In the genomic region with DNA sequence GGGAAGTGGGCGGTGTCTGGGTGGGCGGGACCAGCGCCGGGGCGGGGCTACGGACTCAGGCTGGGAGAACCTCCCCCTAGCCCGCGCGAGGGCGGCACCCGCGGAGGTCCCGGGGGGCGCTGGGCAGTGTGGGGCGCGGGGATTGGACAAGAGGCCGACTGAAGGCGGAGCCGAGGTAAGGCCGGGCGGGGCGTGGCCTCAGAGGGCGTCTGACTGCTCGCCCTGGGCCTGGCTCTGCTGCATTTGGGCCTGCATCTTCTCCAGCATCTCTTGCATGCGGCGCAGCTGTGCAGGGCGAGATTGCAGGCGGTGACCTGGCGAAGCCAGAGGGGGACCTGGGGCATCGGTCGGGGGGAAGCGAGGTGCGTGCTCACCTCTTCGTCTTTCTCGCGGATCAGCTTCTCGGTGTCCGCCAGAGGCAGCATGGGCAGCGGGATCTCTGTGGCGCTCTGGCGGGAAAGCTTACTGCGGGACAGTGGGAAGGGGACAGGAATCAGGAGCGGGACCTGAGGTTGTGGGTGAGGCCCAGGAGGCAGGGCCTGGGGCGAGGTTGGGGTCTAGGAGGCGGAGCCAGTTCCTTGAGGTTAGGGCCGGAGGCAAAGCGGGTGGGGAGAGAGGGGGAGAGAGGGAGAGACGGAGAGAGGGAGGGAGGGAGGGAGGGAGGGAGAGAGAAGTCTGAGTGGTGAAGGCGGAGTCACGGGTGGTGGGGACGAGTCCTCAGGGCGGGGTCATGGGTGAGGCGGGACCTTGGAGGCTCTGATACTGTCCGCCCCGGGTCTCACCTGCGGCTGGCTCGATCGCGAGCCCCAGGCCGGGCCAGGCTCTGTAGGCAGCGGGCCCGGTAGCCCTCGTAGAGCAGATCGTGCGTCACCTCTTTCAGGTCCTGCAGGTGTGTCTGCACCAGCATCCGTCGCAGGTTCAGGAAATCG, we compare ENCODE assay signal across 8 cellular contexts. TPM values are rescaled to one million over a fixed set of nuclear protein-coding genes. Genes with fewer than 3 reads are reported as not detected.
A peak's percentile ranks its signal among the peaks of the same experiment; 100 is the strongest.
DNase-seq lines count a peak whose midpoint lies in the region; ATAC-seq and TF ChIP-seq lines count a peak whose summit lies in the region.

No MANE protein-coding gene starts in this region.

- H3K79me1 ChIP-seq in IMR-90 (ENCODE audit: low read depth in 1 of 2, low read length in 2 of 2) = peaks cover 5 to 30% of the 10 kb centered on the region in 2 experiments

- peak overlapping the region; percentile 100 for H2AK9ac ChIP-seq in IMR-90 (replicated peaks; ENCODE audit: low read depth, low read length, poor library complexity)

- H3K27ac ChIP-seq in IMR-90 (ENCODE audit: insufficient read depth, low read length) (peak overlapping the region; percentile 83), OCI-LY7 (ENCODE audit: low read depth, low read length, poor library complexity, severe bottlenecking) (peak overlapping the region; percentile 97)

- peak overlapping the region; percentile 72 for H3K9ac ChIP-seq in IMR-90 (ENCODE audit: low read depth, low read length)
- H3K9ac ChIP-seq in mucosa of stomach (ENCODE audit: low read length) = peak overlapping the region; percentile 96

- WGBS in IMR-90 (ENCODE audit: extremely low coverage in 2 of 2, insufficient read length in 1 of 2), 2 experiments = 0% methylated on average over 13 of the region's 68 CpGs; no CpG with 5 or more reads in 1 of the 2 experiments

- TF ChIP-seq RAD21 in IMR-90 (IDR thresholded peaks at IDR 0.05; ENCODE audit: low read length) = peak; percentile 28; the same call in 1 of the 2 replicates

- no peaks in the 10 kb centered on the region for H3K9me2 ChIP-seq in OCI-LY7 (ENCODE audit: insufficient read depth, low read length)

- H3K18ac ChIP-seq in IMR-90 (ENCODE audit: low read depth, low read length) = peak overlapping the region; percentile 10

- DNase-seq in DMS153 (lab: John Stamatoyannopoulos, UW) (peak; percentile 95), IMR-90 (peak; percentile 94), OCI-LY7 (ENCODE audit: low spot score) (peak; percentile 99), activated T-cell treated with anti-CD3 and anti-CD28 coated beads for 48 hours (ENCODE audit: low read depth) (peak; percentile 100), epithelial cell of proximal tubule (ENCODE audit: low read depth) (no peak)
- peak; percentile 100 for DNase-seq in stimulated activated CD8-positive, alpha-beta memory T cell treated with anti-CD3 and anti-CD28 coated beads, Interleukin-4, amount 100 ng/mL, for 48 hours

- H3K27me3 ChIP-seq in IMR-90 (ENCODE audit: control insufficient read depth, insufficient read depth, low read length) (no peaks in the 10 kb centered on the region), mucosa of stomach (ENCODE audit: control insufficient read depth, insufficient read depth, low read length) (no peaks in the 10 kb centered on the region)

- no peak overlapping the region; the same call in 1 of the 2 replicates for H2BK120ac ChIP-seq in IMR-90 (ENCODE audit: low read depth, low read length)

- peak; percentile 30; the same call in 1 of the 2 replicates for TF ChIP-seq POLR2A in IMR-90 (IDR thresholded peaks at IDR 0.05; ENCODE audit: low read depth, low read length)

- H4K91ac ChIP-seq in IMR-90 (ENCODE audit: insufficient read depth, low read depth, low read length) = peak overlapping the region; percentile 86

- H3K4me2 ChIP-seq in IMR-90 (ENCODE audit: low read depth, low read length) (peak overlapping the region; percentile 92), OCI-LY7 (ENCODE audit: low read length) (peak overlapping the region; percentile 100)

- intact Hi-C loops in IMR-90 (cut with micrococcal nuclease) = loop anchor here (2.0 kb wide), 1 partner anchor 16 kb away; the partner anchor contains the start of gene ZNF48
- intact Hi-C loops in OCI-LY7 (cut with micrococcal nuclease; ENCODE audit: unreplicated experiment) = loop anchor here (1.0 to 10.0 kb wide), 3 partner anchors 17 to 384 kb away; partner anchors contain the start of genes HIRIP3, INO80E and ZNF48

- peak overlapping the region; percentile 33 for H4K5ac ChIP-seq in IMR-90 (ENCODE audit: low read depth, low read length)

- ATAC-seq in GM21529 (IDR thresholded peaks at IDR 0.05; ENCODE audit: unreplicated experiment) = peak; percentile 80
- peak; percentile 98 for ATAC-seq in IMR-90 (ENCODE audit: low read depth)

- H3K4me3 ChIP-seq in IMR-90 (ENCODE audit: insufficient read depth, low read depth, low read length) (peak overlapping the region; percentile 71), OCI-LY7 (ENCODE audit: low read depth, low read length, poor library complexity, severe bottlenecking) (peak overlapping the region; percentile 74), epithelial cell of proximal tubule (ENCODE audit: low read depth, low read length) (peak overlapping the region; percentile 80), mucosa of stomach (ENCODE audit: low read length) (peak overlapping the region; percentile 67)

- TF ChIP-seq CTCF in IMR-90 (conservative IDR thresholded peaks at IDR 0.05; ENCODE audit: low read depth, low read length) (peak; percentile 35), OCI-LY7 (conservative IDR thresholded peaks at IDR 0.05; ENCODE audit: low read length) (no peak), epithelial cell of proximal tubule (conservative IDR thresholded peaks at IDR 0.05; ENCODE audit: low read depth, low read length) (peak; percentile 22)

- peaks cover 16% of the 10 kb centered on the region for H3K9me1 ChIP-seq in IMR-90 (ENCODE audit: insufficient read depth, low read length)

- H2AFZ ChIP-seq in IMR-90 (replicated peaks; ENCODE audit: low read length, poor library complexity) (peak overlapping the region; percentile 99), OCI-LY7 (ENCODE audit: low read length) (no peak overlapping the region)

- H3K14ac ChIP-seq in IMR-90 (replicated peaks; ENCODE audit: low read depth, low read length) = peak overlapping the region; percentile 97

- H4K8ac ChIP-seq in IMR-90 (ENCODE audit: low read depth in 2 of 2, low read length in 2 of 2) = peak overlapping the region; percentile 98 to 99; a peak in 2 of 4 replicates

- H3K4ac ChIP-seq in IMR-90 (ENCODE audit: low read depth, low read length) = peak overlapping the region; percentile 90

- H2BK15ac ChIP-seq in IMR-90 (ENCODE audit: low read depth, low read length) = no peak overlapping the region

- no peaks in the 10 kb centered on the region for H3K9me3 ChIP-seq in IMR-90 (ENCODE audit: control insufficient read depth, insufficient read depth, low read length)
- H3K9me3 ChIP-seq in OCI-LY7 (ENCODE audit: low read length) = no peaks in the 10 kb centered on the region
- no peaks in the 10 kb centered on the region for H3K9me3 ChIP-seq in mucosa of stomach (ENCODE audit: control insufficient read depth, low read length)

- H4K20me1 ChIP-seq in IMR-90 (ENCODE audit: insufficient read depth, low read length) (peaks cover 10% of the 10 kb centered on the region), OCI-LY7 (ENCODE audit: insufficient read depth, low read length) (no peaks in the 10 kb centered on the region)

- BruUV-seq in IMR-90 (replicated peaks; lab: Mats Ljungman, UMichigan) = no TSS peak
- TSS peak; percentile 41 for BruUV-seq in OCI-LY7 (replicated peaks; lab: Mats Ljungman, UMichigan)

- H3K4me1 ChIP-seq in IMR-90 (ENCODE audit: control insufficient read depth, insufficient read depth, low read length) (peaks cover 7% of the 10 kb centered on the region), OCI-LY7 (ENCODE audit: insufficient read depth, low read length, poor library complexity, severe bottlenecking) (peaks cover 52% of the 10 kb centered on the region), mucosa of stomach (ENCODE audit: control insufficient read depth, insufficient read depth, low read length) (peaks cover 10% of the 10 kb centered on the region)

- in situ Hi-C loops in IMR-90 (cut with MboI; ENCODE audit: low sequenced_read_pairs) = no loop called here

- dilution Hi-C loops in IMR-90 (cut with HindIII; ENCODE audit: low sequenced_read_pairs, unreplicated experiment) = no loop called here

- peak overlapping the region; percentile 80 for H3K56ac ChIP-seq in IMR-90 (ENCODE audit: extremely low read depth, insufficient read depth, low read length)

- H3K23ac ChIP-seq in IMR-90 (ENCODE audit: low read depth, low read length) = peak overlapping the region; percentile 72

- H2BK20ac ChIP-seq in IMR-90 (ENCODE audit: low read depth, low read length) = no peak overlapping the region

- H2AK5ac ChIP-seq in IMR-90 (ENCODE audit: low read depth, low read length) = peak overlapping the region; percentile 94

- CTCF ChIA-PET in IMR-90 (lab: Yijun Ruan, JAX) (no interaction called here), OCI-LY7 (lab: Charles Lee; ENCODE audit: unreplicated experiment) (interaction anchor here (0.6 kb wide), 1 partner anchor 246 kb away, joined by 5 read pairs; no protein-coding TSS in a partner anchor)

- H2BK5ac ChIP-seq in IMR-90 (ENCODE audit: low read depth, low read length, poor library complexity, severe bottlenecking) = peak overlapping the region; percentile 80

- POLR2A ChIA-PET in IMR-90 (lab: Charles Lee; ENCODE audit: unreplicated experiment) (no interaction called here), OCI-LY7 (lab: Charles Lee) (interaction anchor here (0.7 to 2.8 kb wide), 2 partner anchors 7 to 19 kb away, joined by 5 to 10 read pairs; partner anchors contain the start of gene TBC1D10B)

- no peaks in the 10 kb centered on the region for H3K36me3 ChIP-seq in IMR-90 (ENCODE audit: control insufficient read depth, insufficient read depth, low read length)
- H3K36me3 ChIP-seq in OCI-LY7 (ENCODE audit: insufficient read depth, low read length) = peaks cover 21% of the 10 kb centered on the region
- H3K36me3 ChIP-seq in mucosa of stomach (ENCODE audit: control insufficient read depth, insufficient read depth, low read length) = no peaks in the 10 kb centered on the region

- peaks cover 34% of the 10 kb centered on the region; the same call in 1 of the 2 replicates for H3K79me2 ChIP-seq in OCI-LY7 (ENCODE audit: insufficient read depth, low read depth, low read length)

RNA-seq across cellular contexts. Expression of gene SEPTIN1, which starts 3.9 kb away (rescaled TPM):
- total RNA-seq in IMR-90 (2012; rRNA removed) (not detected in 2 replicates), OCI-LY7 (2022) (171 and 181 TPM in 2 replicates), epithelial cell of proximal tubule (0.23 TPM in 1 of 2 replicates, not detected in the other)
- 0.24 and 0.50 TPM in 2 replicates for polyA plus RNA-seq in IMR-90 (2012; rRNA removed)
- 0.12 and 0.27 TPM in 2 replicates for polyA plus RNA-seq in IMR-90 (2012; cell fraction: cytosol; rRNA removed)
- polyA plus RNA-seq in IMR-90 (2012; cell fraction: nucleus; rRNA removed; ENCODE audit: low replicate concordance) = 0.46 and 0.60 TPM in 2 replicates
- total RNA-seq in OCI-LY7 (2014; rRNA removed; shearing (Covaris generic)) = 126 and 133 TPM in 2 replicates

RNA-seq across cellular contexts. Expression of gene MYL11, which starts 3.9 kb away (rescaled TPM):
- total RNA-seq in IMR-90 (2012; rRNA removed) = not detected in 2 replicates
- polyA plus RNA-seq in IMR-90 (2012; rRNA removed) = 1.1 and 1.2 TPM in 2 replicates
- not detected in 2 replicates for polyA plus RNA-seq in IMR-90 (2012; cell fraction: cytosol; rRNA removed)
- not detected in 2 replicates for polyA plus RNA-seq in IMR-90 (2012; cell fraction: nucleus; rRNA removed; ENCODE audit: low replicate concordance)
- 3.2 and 3.3 TPM in 2 replicates for total RNA-seq in OCI-LY7 (2014; rRNA removed; shearing (Covaris generic))
- total RNA-seq in OCI-LY7 (2022) = 1.7 and 3.9 TPM in 2 replicates
- total RNA-seq in epithelial cell of proximal tubule = not detected in 2 replicates

RNA-seq across cellular contexts. Expression of gene TBC1D10B, which starts 8.2 kb away (rescaled TPM):
- total RNA-seq in IMR-90 (2012; rRNA removed) (8.1 and 8.4 TPM in 2 replicates), OCI-LY7 (2022) (74.8 and 78.6 TPM in 2 replicates), epithelial cell of proximal tubule (51.8 and 53.6 TPM in 2 replicates)
- 24.9 and 26.4 TPM in 2 replicates for polyA plus RNA-seq in IMR-90 (2012; rRNA removed)
- polyA plus RNA-seq in IMR-90 (2012; cell fraction: cytosol; rRNA removed) = 30.8 and 40.6 TPM in 2 replicates
- polyA plus RNA-seq in IMR-90 (2012; cell fraction: nucleus; rRNA removed; ENCODE audit: low replicate concordance) = 41.1 and 73.5 TPM in 2 replicates
- total RNA-seq in OCI-LY7 (2014; rRNA removed; shearing (Covaris generic)) = 38.6 and 44.9 TPM in 2 replicates

RNA-seq across cellular contexts. Expression of gene ZNF48, which starts 16.7 kb away (rescaled TPM):
- total RNA-seq in IMR-90 (2012; rRNA removed) (6.6 and 6.9 TPM in 2 replicates), OCI-LY7 (2022) (16.4 and 17.3 TPM in 2 replicates), epithelial cell of proximal tubule (12.6 and 15.6 TPM in 2 replicates)
- 5.8 and 6.7 TPM in 2 replicates for polyA plus RNA-seq in IMR-90 (2012; rRNA removed)
- polyA plus RNA-seq in IMR-90 (2012; cell fraction: cytosol; rRNA removed) = 5.6 and 5.8 TPM in 2 replicates
- 5.3 and 10.5 TPM in 2 replicates for polyA plus RNA-seq in IMR-90 (2012; cell fraction: nucleus; rRNA removed; ENCODE audit: low replicate concordance)
- 15.7 and 18.8 TPM in 2 replicates for total RNA-seq in OCI-LY7 (2014; rRNA removed; shearing (Covaris generic))

RNA-seq across cellular contexts. Expression of gene CD2BP2, which starts 23.4 kb away (rescaled TPM):
- total RNA-seq in IMR-90 (2012; rRNA removed) (29.6 and 34.4 TPM in 2 replicates), OCI-LY7 (2022) (87.8 and 111 TPM in 2 replicates), epithelial cell of proximal tubule (68.9 and 75.2 TPM in 2 replicates)
- polyA plus RNA-seq in IMR-90 (2012; rRNA removed) = 41.1 and 44.0 TPM in 2 replicates
- polyA plus RNA-seq in IMR-90 (2012; cell fraction: cytosol; rRNA removed) = 33.8 and 49.6 TPM in 2 replicates
- 92.8 and 111 TPM in 2 replicates for polyA plus RNA-seq in IMR-90 (2012; cell fraction: nucleus; rRNA removed; ENCODE audit: low replicate concordance)
- total RNA-seq in OCI-LY7 (2014; rRNA removed; shearing (Covaris generic)) = 69.2 and 94.7 TPM in 2 replicates

Comparison
In these comparisons a context has a peak if more than half of its experiments do, and no peak if none do; other contexts are left out.
1. RNA of gene SEPTIN1, which starts 3.9 kb away (total RNA-seq): 126 to 181 TPM in OCI-LY7; 0.23 TPM in epithelial cell of proximal tubule and not detected in IMR-90; every median in the first group is over 100 times any median in the second.
2. Peak in every context shown above with its lines, with median percentiles within 50 percentile points of each other: H3K4me3 ChIP-seq.